In the genomic region with DNA sequence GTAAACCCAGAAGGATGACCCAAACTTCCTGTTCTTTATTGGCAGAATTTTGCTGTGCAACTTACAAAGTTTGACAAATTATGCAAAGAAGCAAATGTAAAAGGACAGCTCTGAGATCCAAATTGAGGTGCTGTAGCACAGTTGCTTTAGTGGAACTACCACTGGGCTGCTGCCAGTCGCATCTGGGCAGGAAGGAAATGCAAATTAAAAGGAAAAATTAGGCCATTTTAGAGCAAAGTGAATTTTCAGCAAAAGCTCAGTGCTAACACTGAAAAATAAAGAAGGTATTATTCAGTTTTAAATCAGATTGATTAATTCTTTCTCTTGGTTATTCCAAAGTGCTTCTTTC, we compare ENCODE assay signal across 9 cellular contexts.
DNase-seq lines count a peak whose midpoint lies in the region; ATAC-seq and TF ChIP-seq lines count a peak whose summit lies in the region.
"Had no signal": no experiment of that assay in that cellular context is flagged by ENCODE, and none has a peak within 500 bp of the region (broad histone marks: within the 10 kb centered on the region; RNA-seq: fewer than 3 reads in every experiment).

No MANE protein-coding gene starts in this region.

- peaks cover 8% of the 10 kb centered on the region for H3K4me1 ChIP-seq in GM23338 (ENCODE audit: insufficient read depth)

- no peak for TF ChIP-seq POLR2A in GM18505 (IDR thresholded peaks at IDR 0.05; ENCODE audit: borderline replicate concordance, extremely low read depth, insufficient read depth, insufficient read length)

- H3K4me2 ChIP-seq in GM23338: 0 out of 2 replicates have a peak overlapping the region, but pooled peaks have one; percentile 4

- TF ChIP-seq CTCF in GM23338 (conservative IDR thresholded peaks at IDR 0.05; ENCODE audit: low read depth in 2 of 2): no peak

- H3K4me3 Mint-ChIP-seq in GM23338: no peak overlapping the region

- no peaks in the 10 kb centered on the region for H3K9me3 Mint-ChIP-seq in GM23338

- in situ Hi-C loops in ACHN (cut with HindIII; ENCODE audit: low pct_ligation_motif_present, low pct_unique_long_range_greater_than_20kb, low sequenced_read_pairs): no loop called here

- H3K27ac ChIP-seq in GM23338 (ENCODE audit: low read depth): no peak overlapping the region
- H3K27ac ChIP-seq: vagina had no signal

- H3K27me3 ChIP-seq in GM23338 (ENCODE audit: insufficient read depth): no peaks in the 10 kb centered on the region
- H3K27me3 ChIP-seq: vagina had no signal

- no peak overlapping the region for H3K4me3 ChIP-seq in GM23338
- H3K4me3 ChIP-seq: vagina had no signal

- ATAC-seq in GM18505 (IDR thresholded peaks at IDR 0.05; ENCODE audit: unreplicated experiment) (peak; percentile 5), GM23338 (no peak)

- H3F3A ChIP-seq in GM23338 (replicated peaks; ENCODE audit: low read depth): no peaks in the 10 kb centered on the region

- H3K4me1 Mint-ChIP-seq in GM23338: peaks cover 13% of the 10 kb centered on the region

- no peaks in the 10 kb centered on the region for H3K36me3 Mint-ChIP-seq in GM23338 (ENCODE audit: low read depth)

- H4K20me1 ChIP-seq in GM23338 (replicated peaks; ENCODE audit: insufficient read depth): no peaks in the 10 kb centered on the region

- H3K79me2 ChIP-seq in GM23338 (replicated peaks; ENCODE audit: insufficient read depth): no peaks in the 10 kb centered on the region

- H3K36me3 ChIP-seq in GM23338 (ENCODE audit: insufficient read depth): no peaks in the 10 kb centered on the region
- H3K36me3 ChIP-seq: vagina had no signal

- DNase-seq in GM23338 (ENCODE audit: low spot score) (no peak), RPMI8226 (peak; percentile 34), midbrain (lab: John Stamatoyannopoulos, UW) (peak; percentile 58), GDM1 (lab: John Stamatoyannopoulos, UW) (no peak), SIG-M5 treated with dmso at 0.1 percent for 504 hours (lab: John Stamatoyannopoulos, UW; ENCODE audit: unreplicated experiment) (no peak), ACHN (no peak)
- DNase-seq in activated CD8-positive, alpha-beta memory T cell treated with anti-CD3 and anti-CD28 coated beads, Interleukin-2, amount 50 U/mL, for 4 hours: no peak

- H2AFZ ChIP-seq in GM23338: peak overlapping the region; percentile 3; the same call in 1 of the 2 replicates

- H3K27ac Mint-ChIP-seq in GM23338: peak overlapping the region; percentile 72

- no peaks in the 10 kb centered on the region for H3K27me3 Mint-ChIP-seq in GM23338 (ENCODE audit: insufficient read depth, low read depth, poor library complexity)

- no peaks in the 10 kb centered on the region for H3K9me2 ChIP-seq in GM23338 (ENCODE audit: insufficient read depth)

TF ChIP-seq in GM23338, 12 proteins besides CTCF, POLR2A, EP300 and RAD21:
- TF ChIP-seq, protein P1, sequence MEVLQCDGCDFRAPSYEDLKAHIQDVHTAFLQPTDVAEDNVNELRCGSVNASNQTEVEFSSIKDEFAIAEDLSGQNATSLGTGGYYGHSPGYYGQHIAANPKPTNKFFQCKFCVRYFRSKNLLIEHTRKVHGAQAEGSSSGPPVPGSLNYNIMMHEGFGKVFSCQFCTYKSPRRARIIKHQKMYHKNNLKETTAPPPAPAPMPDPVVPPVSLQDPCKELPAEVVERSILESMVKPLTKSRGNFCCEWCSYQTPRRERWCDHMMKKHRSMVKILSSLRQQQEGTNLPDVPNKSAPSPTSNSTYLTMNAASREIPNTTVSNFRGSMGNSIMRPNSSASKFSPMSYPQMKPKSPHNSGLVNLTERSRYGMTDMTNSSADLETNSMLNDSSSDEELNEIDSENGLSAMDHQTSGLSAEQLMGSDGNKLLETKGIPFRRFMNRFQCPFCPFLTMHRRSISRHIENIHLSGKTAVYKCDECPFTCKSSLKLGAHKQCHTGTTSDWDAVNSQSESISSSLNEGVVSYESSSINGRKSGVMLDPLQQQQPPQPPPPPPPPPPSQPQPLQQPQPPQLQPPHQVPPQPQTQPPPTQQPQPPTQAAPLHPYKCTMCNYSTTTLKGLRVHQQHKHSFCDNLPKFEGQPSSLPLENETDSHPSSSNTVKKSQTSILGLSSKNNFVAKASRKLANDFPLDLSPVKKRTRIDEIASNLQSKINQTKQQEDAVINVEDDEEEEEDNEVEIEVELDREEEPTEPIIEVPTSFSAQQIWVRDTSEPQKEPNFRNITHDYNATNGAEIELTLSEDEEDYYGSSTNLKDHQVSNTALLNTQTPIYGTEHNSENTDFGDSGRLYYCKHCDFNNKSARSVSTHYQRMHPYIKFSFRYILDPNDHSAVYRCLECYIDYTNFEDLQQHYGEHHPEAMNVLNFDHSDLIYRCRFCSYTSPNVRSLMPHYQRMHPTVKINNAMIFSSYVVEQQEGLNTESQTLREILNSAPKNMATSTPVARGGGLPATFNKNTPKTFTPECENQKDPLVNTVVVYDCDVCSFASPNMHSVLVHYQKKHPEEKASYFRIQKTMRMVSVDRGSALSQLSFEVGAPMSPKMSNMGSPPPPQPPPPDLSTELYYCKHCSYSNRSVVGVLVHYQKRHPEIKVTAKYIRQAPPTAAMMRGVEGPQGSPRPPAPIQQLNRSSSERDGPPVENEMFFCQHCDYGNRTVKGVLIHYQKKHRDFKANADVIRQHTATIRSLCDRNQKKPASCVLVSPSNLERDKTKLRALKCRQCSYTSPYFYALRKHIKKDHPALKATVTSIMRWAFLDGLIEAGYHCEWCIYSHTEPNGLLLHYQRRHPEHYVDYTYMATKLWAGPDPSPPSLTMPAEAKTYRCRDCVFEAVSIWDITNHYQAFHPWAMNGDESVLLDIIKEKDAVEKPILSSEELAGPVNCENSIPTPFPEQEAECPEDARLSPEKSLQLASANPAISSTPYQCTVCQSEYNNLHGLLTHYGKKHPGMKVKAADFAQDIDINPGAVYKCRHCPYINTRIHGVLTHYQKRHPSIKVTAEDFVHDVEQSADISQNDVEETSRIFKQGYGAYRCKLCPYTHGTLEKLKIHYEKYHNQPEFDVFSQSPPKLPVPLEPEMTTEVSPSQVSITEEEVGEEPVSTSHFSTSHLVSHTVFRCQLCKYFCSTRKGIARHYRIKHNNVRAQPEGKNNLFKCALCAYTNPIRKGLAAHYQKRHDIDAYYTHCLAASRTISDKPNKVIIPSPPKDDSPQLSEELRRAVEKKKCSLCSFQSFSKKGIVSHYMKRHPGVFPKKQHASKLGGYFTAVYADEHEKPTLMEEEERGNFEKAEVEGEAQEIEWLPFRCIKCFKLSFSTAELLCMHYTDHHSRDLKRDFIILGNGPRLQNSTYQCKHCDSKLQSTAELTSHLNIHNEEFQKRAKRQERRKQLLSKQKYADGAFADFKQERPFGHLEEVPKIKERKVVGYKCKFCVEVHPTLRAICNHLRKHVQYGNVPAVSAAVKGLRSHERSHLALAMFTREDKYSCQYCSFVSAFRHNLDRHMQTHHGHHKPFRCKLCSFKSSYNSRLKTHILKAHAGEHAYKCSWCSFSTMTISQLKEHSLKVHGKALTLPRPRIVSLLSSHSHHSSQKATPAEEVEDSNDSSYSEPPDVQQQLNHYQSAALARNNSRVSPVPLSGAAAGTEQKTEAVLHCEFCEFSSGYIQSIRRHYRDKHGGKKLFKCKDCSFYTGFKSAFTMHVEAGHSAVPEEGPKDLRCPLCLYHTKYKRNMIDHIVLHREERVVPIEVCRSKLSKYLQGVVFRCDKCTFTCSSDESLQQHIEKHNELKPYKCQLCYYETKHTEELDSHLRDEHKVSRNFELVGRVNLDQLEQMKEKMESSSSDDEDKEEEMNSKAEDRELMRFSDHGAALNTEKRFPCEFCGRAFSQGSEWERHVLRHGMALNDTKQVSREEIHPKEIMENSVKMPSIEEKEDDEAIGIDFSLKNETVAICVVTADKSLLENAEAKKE (CRISPR knock-in tag; IDR thresholded peaks at IDR 0.05): no peak
- no peak for TF ChIP-seq NANOG (IDR thresholded peaks at IDR 0.05; ENCODE audit: borderline replicate concordance)
- no peak for TF ChIP-seq ETS1 (IDR thresholded peaks at IDR 0.05)

Comparison
In these comparisons a context has a peak if more than half of its experiments do, and no peak if none do; other contexts are left out.
1. DNase-seq: peak in RPMI8226 (single experiment) and midbrain (single experiment); none in GM23338 (single experiment), GDM1 (single experiment), SIG-M5 treated with dmso at 0.1 percent for 504 hours (single experiment), activated CD8-positive, alpha-beta memory T cell treated with anti-CD3 and anti-CD28 coated beads, Interleukin-2, amount 50 U/mL, for 4 hours (single experiment) and ACHN (single experiment).